In the genomic region with DNA sequence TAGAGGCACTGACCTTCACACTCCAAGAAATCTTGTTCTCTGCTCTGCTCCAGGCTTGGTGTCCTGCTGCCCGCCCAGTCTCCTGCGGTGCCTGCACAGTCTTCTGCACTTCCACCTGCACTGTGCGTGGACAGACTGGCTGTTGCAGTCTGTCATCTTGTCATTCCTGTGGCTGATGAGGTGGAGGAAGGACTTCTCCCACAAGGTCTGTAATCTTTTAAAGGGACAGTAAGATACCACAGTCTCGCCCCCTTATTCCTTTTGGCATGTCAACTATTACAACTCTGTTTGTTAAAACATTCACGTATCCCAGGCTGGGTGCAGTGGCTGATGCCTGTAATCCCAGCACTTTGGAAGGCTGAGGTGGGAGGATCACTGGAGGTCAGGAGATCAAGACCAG, we compare ENCODE assay signal across 22 cellular contexts. TPM values are rescaled to one million over a fixed set of nuclear protein-coding genes. Genes with fewer than 3 reads are reported as not detected.
A peak's percentile ranks its signal among the peaks of the same experiment; 100 is the strongest.
DNase-seq lines count a peak whose midpoint lies in the region; ATAC-seq, FAIRE-seq and TF ChIP-seq lines count a peak whose summit lies in the region.
"Had no signal": no experiment of that assay in that cellular context is flagged by ENCODE, and none has a peak within 500 bp of the region (broad histone marks: within the 10 kb centered on the region; RNA-seq: fewer than 3 reads in every experiment).

No MANE protein-coding gene starts in this region.

- peaks cover 23% of the 10 kb centered on the region for H3K27me3 Mint-ChIP-seq in nephron progenitor cell (ENCODE audit: low read depth, poor library complexity)
- H3K27me3 Mint-ChIP-seq in stimulated activated memory B cell treated with anti-CD40 and anti-IgM and Interleukin-4, amounts not matched to agents 10 μg/mL and 1 μg/mL and 100 μg/mL, for 72 hours, result peaks cover 46% of the 10 kb centered on the region
- peaks cover 9% of the 10 kb centered on the region for H3K27me3 Mint-ChIP-seq in activated T-cell treated with anti-CD3 and anti-CD28 coated beads, Interleukin-2, amount 50 U/mL, for 4 hours (ENCODE audit: low read depth)

- no peak for FAIRE-seq in K562 (lab: Jason Lieb, UNC)

- in situ Hi-C loops in K562 (cut with MboI), result no loop called here

- H3K4me1 ChIP-seq in HEK293 (ENCODE audit: control insufficient read depth, insufficient read depth, low read length), result no peaks in the 10 kb centered on the region
- peaks cover 12% of the 10 kb centered on the region for H3K4me1 ChIP-seq in PC-9 (replicated peaks; ENCODE audit: insufficient read depth)
- H3K4me1 ChIP-seq in K562 (replicated peaks in 1 of 2; ENCODE audit: control insufficient read depth in 2 of 2, insufficient read depth in 2 of 2, low read length in 2 of 2), result no peaks in the 10 kb centered on the region; a peak in 2 of 5 replicates
- H3K4me1 ChIP-seq: HAP-1, Peyer's patch had no signal

- H3K27ac ChIP-seq in HEK293 (ENCODE audit: extremely low read depth, low read depth, low read length) (no peak overlapping the region), PC-9 (no peak overlapping the region), K562 (ENCODE audit: extremely low read depth, low read depth, low read length) (no peak overlapping the region)
- H3K27ac ChIP-seq: BLaER1 treated with 17β-estradiol and CSF1 and Interleukin-3, amounts not matched to agents 10 nM and 100 nM; Peyer's patch; SK-N-MC had no signal

- no peaks in the 10 kb centered on the region for H3K9me2 ChIP-seq in PC-9 (ENCODE audit: insufficient read depth)

- no peaks in the 10 kb centered on the region for H3K9me3 Mint-ChIP-seq in nephron progenitor cell
- no peaks in the 10 kb centered on the region for H3K9me3 Mint-ChIP-seq in stimulated activated memory B cell treated with anti-CD40 and anti-IgM and Interleukin-4, amounts not matched to agents 10 μg/mL and 1 μg/mL and 100 μg/mL, for 72 hours
- no peaks in the 10 kb centered on the region for H3K9me3 Mint-ChIP-seq in activated T-cell treated with anti-CD3 and anti-CD28 coated beads, Interleukin-2, amount 50 U/mL, for 4 hours
- H3K9me3 Mint-ChIP-seq: CD8-positive, alpha-beta T cell had no signal

- H3K27me3 ChIP-seq in PC-9 (ENCODE audit: insufficient read depth, low read depth) (no peaks in the 10 kb centered on the region), K562 (ENCODE audit: control insufficient read depth in 2 of 2, insufficient read depth in 2 of 2, low read length in 2 of 2) (no peaks in the 10 kb centered on the region; a peak in 1 of 5 replicates)
- H3K27me3 ChIP-seq: BLaER1 treated with 17β-estradiol and CSF1 and Interleukin-3, amounts not matched to agents 10 nM and 100 nM; Peyer's patch had no signal

- peak overlapping the region; percentile 89 for H3K27ac Mint-ChIP-seq in nephron progenitor cell
- H3K27ac Mint-ChIP-seq in stimulated activated memory B cell treated with anti-CD40 and anti-IgM and Interleukin-4, amounts not matched to agents 10 μg/mL and 1 μg/mL and 100 μg/mL, for 72 hours, result no peak overlapping the region
- H3K27ac Mint-ChIP-seq: CD8-positive, alpha-beta T cell had no signal

- H4K20me1 ChIP-seq in PC-9 (ENCODE audit: insufficient read depth), result no peaks in the 10 kb centered on the region
- H4K20me1 ChIP-seq in K562 (replicated peaks; ENCODE audit: control insufficient read depth, insufficient read depth, low read length), result no peaks in the 10 kb centered on the region
- H4K20me1 ChIP-seq: BLaER1 treated with 17β-estradiol and CSF1 and Interleukin-3, amounts not matched to agents 10 nM and 100 nM had no signal

- H3K4me3 ChIP-seq in HEK293 (ENCODE audit: low read depth, low read length), result no peak overlapping the region
- no peak overlapping the region for H3K4me3 ChIP-seq in PC-9
- no peak overlapping the region for H3K4me3 ChIP-seq in K562
- H3K4me3 ChIP-seq: BLaER1 treated with 17β-estradiol and CSF1 and Interleukin-3, amounts not matched to agents 10 nM and 100 nM; HAP-1; Peyer's patch; SK-N-MC had no signal

- H3K9ac ChIP-seq in K562 (ENCODE audit: insufficient read depth in 1 of 2, low read depth in 2 of 2, low read length in 2 of 2), result peak overlapping the region in 1 of 2 experiments; percentile 75; a peak in 2 of 4 replicates
- H3K9ac ChIP-seq: BLaER1 treated with 17β-estradiol and CSF1 and Interleukin-3, amounts not matched to agents 10 nM and 100 nM had no signal

- WGBS in K562 (ENCODE audit: insufficient coverage, low coverage, missing lambda C conversion rate), result 22% methylated on average over 4 of the region's 5 CpGs

- ATAC-seq in K562, result peak; percentile 41
- ATAC-seq in stimulated activated memory B cell treated with anti-CD40 and anti-IgM and Interleukin-4, amounts not matched to agents 10 μg/mL and 1 μg/mL and 100 μg/mL, for 72 hours, result no peak
- ATAC-seq in activated T-cell treated with anti-CD3 and anti-CD28 coated beads, Interleukin-2, amount 50 U/mL, for 4 hours, result no peak
- ATAC-seq: CD8-positive, alpha-beta T cell had no signal

- peaks cover 5% of the 10 kb centered on the region for H3K4me1 Mint-ChIP-seq in nephron progenitor cell
- H3K4me1 Mint-ChIP-seq in stimulated activated memory B cell treated with anti-CD40 and anti-IgM and Interleukin-4, amounts not matched to agents 10 μg/mL and 1 μg/mL and 100 μg/mL, for 72 hours, result peaks cover 15% of the 10 kb centered on the region
- H3K4me1 Mint-ChIP-seq in activated T-cell treated with anti-CD3 and anti-CD28 coated beads, Interleukin-2, amount 50 U/mL, for 4 hours (ENCODE audit: low read depth), result peaks cover 2% of the 10 kb centered on the region

- intact Hi-C loops in PC-9 (cut with micrococcal nuclease; ENCODE audit: unreplicated experiment), result no loop called here
- intact Hi-C loops in K562 (cut with micrococcal nuclease), result no loop called here

- peak; percentile 65 to 72 for DNase-seq in PC-9
- DNase-seq in K562 (ENCODE audit: extremely low read depth in 1 of 4, low spot score in 3 of 4), result no peak
- no peak for DNase-seq in nephron progenitor cell
- DNase-seq in cortex of kidney (lab: John Stamatoyannopoulos, UW), result no peak
- no peak for DNase-seq in activated T-cell treated with anti-CD3 and anti-CD28 coated beads, Interleukin-2, amount 50 U/mL, for 4 hours
- DNase-seq in kidney glomerular epithelial cell (lab: John Stamatoyannopoulos, UW), result no peak
- DNase-seq: Calu3; CD8-positive, alpha-beta T cell; DMS53; KBM-7; NCI-H1417 treated with DMSO at 0.1 percent for 48 hours; NCI-H187 treated with DMSO at 0.1 percent for 48 hours; NCI-H2227 treated with DMSO at 0.1 percent for 48 hours; NCI-H524 treated with DMSO at 0.1 percent for 48 hours; Peyer's patch; Right ventricle myocardium superior; T-helper 1 cell had no signal

- CTCF ChIA-PET in HEK293 (lab: Yijun Ruan, JAX), result no interaction called here
- CTCF ChIA-PET in PC-9 (lab: Charles Lee), result no interaction called here
- CTCF ChIA-PET in K562 (lab: Yijun Ruan, JAX; ENCODE audit: low intra/inter-chr PET ratio), result no interaction called here

- no peaks in the 10 kb centered on the region for H3K36me3 Mint-ChIP-seq in nephron progenitor cell (ENCODE audit: low read depth)
- no peaks in the 10 kb centered on the region for H3K36me3 Mint-ChIP-seq in stimulated activated memory B cell treated with anti-CD40 and anti-IgM and Interleukin-4, amounts not matched to agents 10 μg/mL and 1 μg/mL and 100 μg/mL, for 72 hours
- H3K36me3 Mint-ChIP-seq in activated T-cell treated with anti-CD3 and anti-CD28 coated beads, Interleukin-2, amount 50 U/mL, for 4 hours (ENCODE audit: insufficient read depth), result no peaks in the 10 kb centered on the region
- H3K36me3 Mint-ChIP-seq: CD8-positive, alpha-beta T cell had no signal

- BruUV-seq in PC-9 (replicated peaks; lab: Mats Ljungman, UMichigan), result no TSS peak
- BruUV-seq in K562 (replicated peaks; lab: Mats Ljungman, UMichigan), result no TSS peak

- H3K36me3 ChIP-seq in HEK293 (ENCODE audit: control insufficient read depth in 2 of 2, insufficient read depth in 1 of 2, low read length in 2 of 2), result no peaks in the 10 kb centered on the region
- H3K36me3 ChIP-seq in PC-9 (ENCODE audit: low read depth), result no peaks in the 10 kb centered on the region
- H3K36me3 ChIP-seq in K562 (ENCODE audit: control insufficient read depth, insufficient read depth, low read length), result no peaks in the 10 kb centered on the region
- H3K36me3 ChIP-seq: BLaER1 treated with 17β-estradiol and CSF1 and Interleukin-3, amounts not matched to agents 10 nM and 100 nM; HAP-1; Peyer's patch had no signal

- no peak overlapping the region for H3K4me3 Mint-ChIP-seq in nephron progenitor cell
- H3K4me3 Mint-ChIP-seq in stimulated activated memory B cell treated with anti-CD40 and anti-IgM and Interleukin-4, amounts not matched to agents 10 μg/mL and 1 μg/mL and 100 μg/mL, for 72 hours, result no peak overlapping the region
- H3K4me3 Mint-ChIP-seq in activated T-cell treated with anti-CD3 and anti-CD28 coated beads, Interleukin-2, amount 50 U/mL, for 4 hours, result no peak overlapping the region
- H3K4me3 Mint-ChIP-seq: CD8-positive, alpha-beta T cell had no signal

- no peak for TF ChIP-seq RAD21 in K562 (CRISPR knock-in tag; conservative IDR thresholded peaks at IDR 0.05 in 1 of 2, IDR thresholded peaks at IDR 0.05 in 1 of 2)

- POLR2A ChIA-PET in HEK293 (lab: Yijun Ruan, JAX), result no interaction called here
- POLR2A ChIA-PET in PC-9 (lab: Charles Lee; ENCODE audit: unreplicated experiment), result interaction anchor here (0.7 kb wide), 1 partner anchor 58 kb away, joined by 23 read pairs; no protein-coding TSS in a partner anchor
- POLR2A ChIA-PET in K562 (lab: Yijun Ruan, JAX), result no interaction called here

- no peak for TF ChIP-seq POLR2A in K562 (conservative IDR thresholded peaks at IDR 0.05)

- H3K9me3 ChIP-seq in HEK293 (ENCODE audit: control insufficient read depth, insufficient read depth, low read depth, low read length) (no peaks in the 10 kb centered on the region), PC-9 (ENCODE audit: insufficient read depth, low read depth) (no peaks in the 10 kb centered on the region), K562 (replicated peaks; ENCODE audit: control insufficient read depth, insufficient read depth, low read depth, low read length) (no peaks in the 10 kb centered on the region)
- H3K9me3 ChIP-seq: BLaER1 treated with 17β-estradiol and CSF1 and Interleukin-3, amounts not matched to agents 10 nM and 100 nM; HAP-1; Peyer's patch had no signal

- H2AFZ ChIP-seq in PC-9, result 0 out of 2 replicates have a peak overlapping the region, but pooled peaks have one; percentile 10
- no peak overlapping the region for H2AFZ ChIP-seq in K562 (ENCODE audit: low read depth, low read length)

- no peak for TF ChIP-seq EP300 in K562 (IDR thresholded peaks at IDR 0.05; ENCODE audit: low read length)

- H3K79me2 ChIP-seq in PC-9 (ENCODE audit: low read depth), result no peaks in the 10 kb centered on the region
- H3K79me2 ChIP-seq in K562 (ENCODE audit: control insufficient read depth, insufficient read depth, low read length), result no peaks in the 10 kb centered on the region

- TF ChIP-seq CTCF in HEK293 (tag by site-specific recombination; IDR thresholded peaks at IDR 0.05) (no peak), PC-9 (conservative IDR thresholded peaks at IDR 0.05) (no peak), K562 (IDR thresholded peaks at IDR 0.05 in 2 of 3, conservative IDR thresholded peaks at IDR 0.05 in 1 of 3; ENCODE audit: insufficient read depth in 2 of 3, low read depth in 1 of 3, low read length in 3 of 3) (no peak), nephron progenitor cell (IDR thresholded peaks at IDR 0.05) (no peak)

- H3K9me1 ChIP-seq in K562 (ENCODE audit: control insufficient read depth, insufficient read depth, low read length), result no peaks in the 10 kb centered on the region

- H3K4me2 ChIP-seq in PC-9 (peak overlapping the region; percentile 51), K562 (ENCODE audit: insufficient read depth, low read length) (no peak overlapping the region)
- H3K4me2 ChIP-seq: BLaER1 treated with 17β-estradiol and CSF1 and Interleukin-3, amounts not matched to agents 10 nM and 100 nM had no signal

- no peaks in the 10 kb centered on the region for H3F3A ChIP-seq in PC-9 (ENCODE audit: insufficient read depth, low read depth)

RNA-seq across cellular contexts. Expression of a gene that starts 54.1 kb away (rescaled TPM):
- total RNA-seq in PC-9 (2021), result 140 and 150 TPM in 2 replicates
- total RNA-seq in K562 (2011; cell fraction: chromatin; rRNA removed; ENCODE audit: low replicate concordance), result 69.6 and 146 TPM in 2 replicates
- total RNA-seq in K562 (2011; cell fraction: nucleolus; rRNA removed), result 23.8 and 33.3 TPM in 2 replicates
- total RNA-seq in K562 (2011; cell fraction: nucleoplasm; rRNA removed), result 45.3 and 46.5 TPM in 2 replicates
- total RNA-seq in K562 (2014; rRNA removed), result 39.4 and 39.8 TPM in 2 replicates
- 31.9 and 35.7 TPM in 2 replicates for total RNA-seq in K562 (2014; rRNA removed; fragmentation: Illumina TruSeq; extraction: Trizol)
- 30.5 and 32.3 TPM in 2 replicates for total RNA-seq in K562 (2015; rRNA removed; fragmentation: Illumina TruSeq; extraction: Trizol)
- 57.3 and 59.6 TPM in 2 replicates for total RNA-seq in K562 (2021)
- polyA plus RNA-seq in K562 (2011; rRNA removed), result 3.4 and 5.2 TPM in 2 replicates
- polyA plus RNA-seq in K562 (2011; cell fraction: cytosol; rRNA removed), result 0.95 and 2.9 TPM in 2 replicates
- polyA plus RNA-seq in K562 (2011; cell fraction: nucleus; rRNA removed), result 11.1 and 17.4 TPM in 2 replicates
- 32.3 and 35.2 TPM in 2 replicates for polyA plus RNA-seq in K562 (2012)
- 50.0 and 58.5 TPM in 2 replicates for polyA plus RNA-seq in K562 (2014; fragmentation: Illumina TruSeq; extraction: Trizol)
- polyA plus RNA-seq in K562 (2014; fragmentation: Nextera tagmentation; extraction: Ambion mirVana), result 1 to 10 TPM; 3.2 to 3.5 TPM
- polyA plus RNA-seq in K562 (2014; rRNA removed), result 21.1 and 27.7 TPM in 2 replicates
- polyA minus RNA-seq in K562 (2011; rRNA and poly(A)+ RNA removed), result 13.0 and 18.7 TPM in 2 replicates
- polyA minus RNA-seq in K562 (2011; cell fraction: cytosol; rRNA and poly(A)+ RNA removed), result 9.4 and 13.0 TPM in 2 replicates
- 17.1 and 20.3 TPM in 2 replicates for polyA minus RNA-seq in K562 (2011; cell fraction: nucleus; rRNA and poly(A)+ RNA removed)
- under 1 TPM; 0.43 to 0.79 (median 0.53) TPM for total RNA-seq in activated T-cell treated with anti-CD3 and anti-CD28 coated beads, Interleukin-2, amount 50 U/mL, for 4 hours
- total RNA-seq: CD8-positive, alpha-beta T cell had no signal

RNA-seq across cellular contexts. Expression of a gene that starts 58.9 kb away (rescaled TPM):
- total RNA-seq in PC-9 (2021) (117 and 158 TPM in 2 replicates), K562 (2014; rRNA removed) (345 and 451 TPM in 2 replicates), K562 (2014; rRNA removed; fragmentation: Illumina TruSeq; extraction: Trizol) (278 and 286 TPM in 2 replicates), K562 (2015; rRNA removed; fragmentation: Illumina TruSeq; extraction: Trizol) (385 and 411 TPM in 2 replicates), K562 (2021) (244 and 254 TPM in 2 replicates)
- total RNA-seq in K562 (2011; cell fraction: chromatin; rRNA removed; ENCODE audit: low replicate concordance), result 267 and 677 TPM in 2 replicates
- total RNA-seq in K562 (2011; cell fraction: nucleolus; rRNA removed), result 155 and 196 TPM in 2 replicates
- total RNA-seq in K562 (2011; cell fraction: nucleoplasm; rRNA removed), result 358 and 568 TPM in 2 replicates
- polyA plus RNA-seq in K562 (2011; rRNA removed) (224 and 295 TPM in 2 replicates), K562 (2014; fragmentation: Illumina TruSeq; extraction: Trizol) (285 and 300 TPM in 2 replicates), K562 (2014; fragmentation: Nextera tagmentation; extraction: Ambion mirVana) (100 to 1,000 TPM; 105 to 132 TPM), K562 (2014; rRNA removed) (260 and 286 TPM in 2 replicates)
- polyA plus RNA-seq in K562 (2011; cell fraction: cytosol; rRNA removed), result 154 and 160 TPM in 2 replicates
- 311 and 318 TPM in 2 replicates for polyA plus RNA-seq in K562 (2011; cell fraction: nucleus; rRNA removed)
- 166 and 283 TPM in 2 replicates for polyA plus RNA-seq in K562 (2012)
- polyA minus RNA-seq in K562 (2011; rRNA and poly(A)+ RNA removed), result 355 and 364 TPM in 2 replicates
- 218 and 232 TPM in 2 replicates for polyA minus RNA-seq in K562 (2011; cell fraction: cytosol; rRNA and poly(A)+ RNA removed)
- 402 and 570 TPM in 2 replicates for polyA minus RNA-seq in K562 (2011; cell fraction: nucleus; rRNA and poly(A)+ RNA removed)
- total RNA-seq in activated T-cell treated with anti-CD3 and anti-CD28 coated beads, Interleukin-2, amount 50 U/mL, for 4 hours, result 100 to 1,000 TPM; 348 to 373 (median 355) TPM

Comparison
In these comparisons a context has a peak if more than half of its experiments do, and no peak if none do; other contexts are left out.
1. DNase-seq: peak in PC-9 (2 of 2); none in K562 (0 of 4), nephron progenitor cell (single experiment), cortex of kidney (single experiment), activated T-cell treated with anti-CD3 and anti-CD28 coated beads, Interleukin-2, amount 50 U/mL, for 4 hours (single experiment) and kidney glomerular epithelial cell (single experiment).
2. RNA of a gene that starts 54.1 kb away (total RNA-seq): 140 to 150 TPM in PC-9 and 23.8 to 146 TPM in K562; 0.43 to 0.79 TPM in activated T-cell treated with anti-CD3 and anti-CD28 coated beads, Interleukin-2, amount 50 U/mL, for 4 hours; every median in the first group is over 10 times any median in the second.